15 cellular contexts compared by ENCODE assay signal in genomic region chr6:44113396-44113795, GRCh38. TPM values are rescaled to one million over a fixed set of nuclear protein-coding genes. Genes with fewer than 3 reads are reported as not detected.
A peak's percentile ranks its signal among the peaks of the same experiment; 100 is the strongest.
DNase-seq lines count a peak whose midpoint lies in the region; FAIRE-seq and TF ChIP-seq lines count a peak whose summit lies in the region.
"Had no signal": no experiment of that assay in that cellular context is flagged by ENCODE, and none has a peak within 500 bp of the region (broad histone marks: within the 10 kb centered on the region; RNA-seq: fewer than 3 reads in every experiment).

No MANE protein-coding gene starts in this region.

- no peak overlapping the region for H3K27ac Mint-ChIP-seq in T-helper 2 cell treated with Interferon-gamma antibody and Interleukin-4, amounts not matched to agents 5 μg/mL and 100 μg/mL, for 36 hours

- no peaks in the 10 kb centered on the region for H3K27me3 Mint-ChIP-seq in T-helper 2 cell treated with Interferon-gamma antibody and Interleukin-4, amounts not matched to agents 5 μg/mL and 100 μg/mL, for 36 hours (ENCODE audit: low read depth)

- CTCF ChIA-PET in AG04450 (lab: Charles Lee), result no interaction called here

- no peak overlapping the region for H3K27ac ChIP-seq in AG04450 (ENCODE audit: low read depth, low read length)
- H3K27ac ChIP-seq: vagina had no signal

- H3K4me3 ChIP-seq in AG04450 (ENCODE audit: low read depth, low read length) (no peak overlapping the region), HFF-Myc (replicated peaks; ENCODE audit: low read depth, low read length) (no peak overlapping the region), bronchial epithelial cell (ENCODE audit: low read depth, low read length) (no peak overlapping the region)
- H3K4me3 ChIP-seq: lung, Peyer's patch, vagina had no signal

- H3K27me3 ChIP-seq in AG04450 (ENCODE audit: control insufficient read depth, insufficient read depth, low read length) (no peaks in the 10 kb centered on the region), bronchial epithelial cell (ENCODE audit: control insufficient read depth, insufficient read depth, low read length) (no peaks in the 10 kb centered on the region)
- H3K27me3 ChIP-seq: Peyer's patch, vagina had no signal

- TF ChIP-seq CTCF in AG04450 (IDR thresholded peaks at IDR 0.05; ENCODE audit: low read depth, low read length) (peak; percentile 15; the same call in 1 of the 2 replicates), HFF-Myc (IDR thresholded peaks at IDR 0.05; ENCODE audit: low read depth, low read length, missing control alignments) (peak; percentile 17), bronchial epithelial cell (IDR thresholded peaks at IDR 0.05; ENCODE audit: insufficient read depth, low read length, severe bottlenecking) (peak; percentile 19)

- no peaks in the 10 kb centered on the region for H3K9me3 Mint-ChIP-seq in T-helper 2 cell treated with Interferon-gamma antibody and Interleukin-4, amounts not matched to agents 5 μg/mL and 100 μg/mL, for 36 hours

- no peak for FAIRE-seq in bronchial epithelial cell (lab: Jason Lieb, UNC)
- FAIRE-seq: TTC549 had no signal

- peaks cover 35% of the 10 kb centered on the region for H3K36me3 Mint-ChIP-seq in T-helper 2 cell treated with Interferon-gamma antibody and Interleukin-4, amounts not matched to agents 5 μg/mL and 100 μg/mL, for 36 hours (ENCODE audit: low read depth)

- peaks cover 16% of the 10 kb centered on the region for H3K4me1 Mint-ChIP-seq in T-helper 2 cell treated with Interferon-gamma antibody and Interleukin-4, amounts not matched to agents 5 μg/mL and 100 μg/mL, for 36 hours (ENCODE audit: low read depth)

- H3K4me3 Mint-ChIP-seq in T-helper 2 cell treated with Interferon-gamma antibody and Interleukin-4, amounts not matched to agents 5 μg/mL and 100 μg/mL, for 36 hours, result no peak overlapping the region

- no peak for DNase-seq in AG04450 (ENCODE audit: low read depth, low spot score)
- DNase-seq in HFF-Myc (ENCODE audit: extremely low read depth, low read depth), result no peak
- DNase-seq in bronchial epithelial cell (ENCODE audit: low read depth), result no peak
- peak; percentile 16 to 25 for DNase-seq in lung microvascular endothelial cell (ENCODE audit: low read depth in 2 of 2)
- no peak for DNase-seq in amygdala (lab: John Stamatoyannopoulos, UW)
- DNase-seq in NCI-H1105 treated with DMSO at 0.1 percent for 48 hours (lab: John Stamatoyannopoulos, UW), result no peak
- DNase-seq in T-helper 2 cell treated with Interferon-gamma antibody and Interleukin-4, amounts not matched to agents 5 μg/mL and 100 μg/mL, for 36 hours (ENCODE audit: low spot score), result no peak
- no peak for DNase-seq in 8988T
- DNase-seq: EL; NCI-H345; Peyer's patch; stimulated activated CD4-positive, alpha-beta T cell treated with anti-CD3 and anti-CD28 coated beads, Interleukin-1b, Interleukin-23, amount 100 ng/mL, for 48 hours had no signal

- H3K36me3 ChIP-seq in bronchial epithelial cell (ENCODE audit: control insufficient read depth, insufficient read depth, low read length), result peaks cover 23% of the 10 kb centered on the region

- H3K9me3 ChIP-seq in AG04450 (ENCODE audit: control insufficient read depth, insufficient read depth, low read length), result no peaks in the 10 kb centered on the region
- H3K9me3 ChIP-seq: Peyer's patch, vagina had no signal

- POLR2A ChIA-PET in AG04450 (lab: Yijun Ruan, JAX), result no interaction called here

RNA-seq across cellular contexts. Expression of gene MRPL14, which starts 13.9 kb away (rescaled TPM):
- polyA plus RNA-seq in AG04450 (2011; rRNA removed), result 57.3 and 64.1 TPM in 2 replicates
- 22.5 and 31.9 TPM in 2 replicates for polyA minus RNA-seq in AG04450 (2011; rRNA and poly(A)+ RNA removed)
- total RNA-seq in bronchial epithelial cell (66.3 and 90.0 TPM in 2 replicates), lung microvascular endothelial cell (65.4 and 67.1 TPM in 2 replicates)

RNA-seq across cellular contexts. Expression of gene TMEM63B, which starts 14.0 kb away (rescaled TPM):
- 39.4 and 42.1 TPM in 2 replicates for polyA plus RNA-seq in AG04450 (2011; rRNA removed)
- polyA minus RNA-seq in AG04450 (2011; rRNA and poly(A)+ RNA removed), result 57.8 and 73.6 TPM in 2 replicates
- total RNA-seq in bronchial epithelial cell (27.4 and 40.3 TPM in 2 replicates), lung microvascular endothelial cell (11.3 and 21.2 TPM in 2 replicates)

RNA-seq across cellular contexts. Expression of gene CAPN11, which starts 45.2 kb away (rescaled TPM):
- polyA plus RNA-seq in AG04450 (2011; rRNA removed), result 0.04 and 0.09 TPM in 2 replicates
- not detected in 2 replicates for polyA minus RNA-seq in AG04450 (2011; rRNA and poly(A)+ RNA removed)
- total RNA-seq in bronchial epithelial cell, result not detected in 2 replicates
- 0.20 and 0.65 TPM in 2 replicates for total RNA-seq in lung microvascular endothelial cell

Comparison
In these comparisons a context has a peak if more than half of its experiments do, and no peak if none do; other contexts are left out.
1. DNase-seq: peak in lung microvascular endothelial cell (2 of 2); none in AG04450 (single experiment), HFF-Myc (single experiment), bronchial epithelial cell (single experiment), amygdala (0 of 56), NCI-H1105 treated with DMSO at 0.1 percent for 48 hours (single experiment), T-helper 2 cell treated with Interferon-gamma antibody and Interleukin-4, amounts not matched to agents 5 μg/mL and 100 μg/mL, for 36 hours (single experiment) and 8988T (single experiment).
2. Peak in every context shown above with its lines, with median percentiles within 50 percentile points of each other: CTCF ChIP-seq.